In the genomic region with DNA sequence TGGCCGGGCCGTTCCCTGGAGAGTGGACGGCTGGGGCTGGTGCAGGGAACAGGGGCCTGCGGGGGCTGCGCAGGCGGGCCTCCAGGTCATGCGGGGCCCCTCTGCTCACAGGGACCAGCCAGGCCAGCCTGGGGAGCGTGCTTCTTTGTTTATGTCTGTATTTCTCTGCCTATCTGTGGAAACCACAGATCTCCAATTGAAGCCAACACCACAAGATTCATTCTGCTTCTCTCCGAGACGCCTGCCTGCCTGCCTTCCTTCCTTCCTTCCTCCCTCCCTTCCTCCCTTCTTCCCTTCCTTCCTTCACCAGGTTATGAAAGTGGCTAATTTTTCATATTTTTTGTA, we compare ENCODE assay signal across 8 cellular contexts. TPM values are rescaled to one million over a fixed set of nuclear protein-coding genes. Genes with fewer than 3 reads are reported as not detected.
A peak's percentile ranks its signal among the peaks of the same experiment; 100 is the strongest.
DNase-seq lines count a peak whose midpoint lies in the region; ATAC-seq and TF ChIP-seq lines count a peak whose summit lies in the region.

No MANE protein-coding gene starts in this region.

- peaks cover 30% of the 10 kb centered on the region for H3K4me1 ChIP-seq in HUES6 (ENCODE audit: control insufficient read depth, insufficient read depth, low read length)

- H3K9ac ChIP-seq in HUES6 (ENCODE audit: low read length), result no peak overlapping the region

- no peak for DNase-seq in coronary artery (ENCODE audit: low spot score)
- DNase-seq in skeletal muscle cell (ENCODE audit: low read depth), result no peak
- DNase-seq in LoVo (ENCODE audit: low spot score), result no peak
- DNase-seq in dermis blood vessel endothelial cell, result no peak
- DNase-seq in stimulated activated CD4-positive, alpha-beta T cell treated with anti-CD3 and anti-CD28 coated beads, Interleukin-2, amount 100 ng/mL, for 24 hours, result no peak
- no peak for DNase-seq in DMS53 treated with DMSO at 0.1 percent for 48 hours (lab: John Stamatoyannopoulos, UW; ENCODE audit: unreplicated experiment)

- peak; percentile 7 for TF ChIP-seq CTCF in coronary artery (IDR thresholded peaks at IDR 0.05)

- H3K4me3 ChIP-seq in HUES6 (ENCODE audit: low read depth, low read length) (peak overlapping the region; percentile 55; the same call in 1 of the 2 replicates), coronary artery (peak overlapping the region; percentile 73), skeletal muscle cell (ENCODE audit: low read depth, low read length) (peak overlapping the region; percentile 53)

- peak; percentile 17 for ATAC-seq in GM19035 (IDR thresholded peaks at IDR 0.05; ENCODE audit: unreplicated experiment)

- no peaks in the 10 kb centered on the region for H3K27me3 ChIP-seq in HUES6 (ENCODE audit: control insufficient read depth, insufficient read depth, low read length)

- no peak overlapping the region for H3K27ac ChIP-seq in HUES6 (ENCODE audit: low read depth, low read length)
- H3K27ac ChIP-seq in coronary artery, result peak overlapping the region in 1 of 2 donors; percentile 88

- H3K36me3 ChIP-seq in HUES6 (ENCODE audit: control insufficient read depth, insufficient read depth, low read length), result peaks cover 22% of the 10 kb centered on the region

- H3K9me3 ChIP-seq in HUES6 (ENCODE audit: control insufficient read depth, insufficient read depth, low read depth, low read length), result no peaks in the 10 kb centered on the region

RNA-seq across cellular contexts. Expression of a gene that starts 39.9 kb away (rescaled TPM):
- total RNA-seq in dermis blood vessel endothelial cell, result 223 and 284 TPM in 2 replicates

RNA-seq across cellular contexts. Expression of a gene that starts 56.8 kb away (rescaled TPM):
- total RNA-seq in dermis blood vessel endothelial cell, result 0.70 and 1.7 TPM in 2 replicates
